22 cellular contexts compared by ENCODE assay signal in genomic region chr1:95122151-95122697, GRCh38. TPM values are rescaled to one million over a fixed set of nuclear protein-coding genes. Genes with fewer than 3 reads are reported as not detected.
A peak's percentile ranks its signal among the peaks of the same experiment; 100 is the strongest.
DNase-seq lines count a peak whose midpoint lies in the region; ATAC-seq, FAIRE-seq and TF ChIP-seq lines count a peak whose summit lies in the region.
"Had no signal": no experiment of that assay in that cellular context is flagged by ENCODE, and none has a peak within 500 bp of the region (broad histone marks: within the 10 kb centered on the region; RNA-seq: fewer than 3 reads in every experiment).

No MANE protein-coding gene starts in this region.

- no peak overlapping the region for H2BK12ac ChIP-seq in trophoblast cell (ENCODE audit: low read length)

- no peak overlapping the region for H3K4me3 ChIP-seq in A549
- peak overlapping the region; percentile 36 for H3K4me3 ChIP-seq in trophoblast cell (ENCODE audit: low read depth, low read length)
- H3K4me3 ChIP-seq: MG63 had no signal

- no peak overlapping the region for H2BK120ac ChIP-seq in trophoblast cell (ENCODE audit: insufficient read depth, low read length, poor library complexity)

- H4K12ac ChIP-seq in trophoblast cell (ENCODE audit: low read depth, low read length), result no peak overlapping the region

- no peak overlapping the region for H3K4ac ChIP-seq in trophoblast cell (ENCODE audit: low read depth, low read length)

- TF ChIP-seq CTCF in A549 (IDR thresholded peaks at IDR 0.05), result no peak

- TF ChIP-seq RAD21 in A549 (conservative IDR thresholded peaks at IDR 0.05 in 1 of 2, IDR thresholded peaks at IDR 0.05 in 1 of 2), result no peak

- H3K4me2 ChIP-seq in A549, result peak overlapping the region; percentile 38; the same call in 2 of the 3 replicates
- H3K4me2 ChIP-seq in trophoblast cell (ENCODE audit: low read length), result no peak overlapping the region

- 55% methylated on average over 8 of the region's 8 CpGs for WGBS in A549 (ENCODE audit: missing lambda C conversion rate)
- no CpG with 5 or more reads among the region's 8 CpGs for WGBS in trophoblast cell (ENCODE audit: extremely low coverage, insufficient coverage, insufficient read length)

- CTCF ChIA-PET in A549 (lab: Yijun Ruan, JAX), result interaction anchor here (1.6 kb wide), 1 partner anchor 268 kb away, joined by 3 read pairs; no protein-coding TSS in a partner anchor

- peak overlapping the region; percentile 3 for H3K18ac ChIP-seq in trophoblast cell (ENCODE audit: low read length)

- TF ChIP-seq EP300 in A549 (IDR thresholded peaks at IDR 0.05), result no peak

- POLR2A ChIA-PET in A549 (lab: Yijun Ruan, JAX), result no interaction called here

- no peak overlapping the region for H2BK5ac ChIP-seq in trophoblast cell (ENCODE audit: low read depth, low read length, poor library complexity)

- H3K23ac ChIP-seq in trophoblast cell (ENCODE audit: low read length), result no peak overlapping the region

- no peak overlapping the region for H3K14ac ChIP-seq in trophoblast cell (ENCODE audit: low read length)

- H3K9ac ChIP-seq in trophoblast cell (ENCODE audit: low read length), result no peak overlapping the region

- no peak overlapping the region for H2AK5ac ChIP-seq in trophoblast cell (ENCODE audit: low read length)

- H3K36me3 ChIP-seq in trophoblast cell (ENCODE audit: control insufficient read depth in 1 of 2, insufficient read depth in 2 of 2, low read length in 2 of 2), result no peaks in the 10 kb centered on the region
- H3K36me3 ChIP-seq: MG63 had no signal

- peaks cover 6% of the 10 kb centered on the region for H3K79me2 ChIP-seq in trophoblast cell (ENCODE audit: control insufficient read depth, insufficient read depth, low read length, poor library complexity)

- no peak for FAIRE-seq in A549 (lab: Jason Lieb, UNC)
- FAIRE-seq: H54 had no signal

- intact Hi-C loops in left colon (cut with DNase I, micrococcal nuclease), result no loop called here

- H3K9me3 ChIP-seq in A549, result no peaks in the 10 kb centered on the region
- no peaks in the 10 kb centered on the region for H3K9me3 ChIP-seq in trophoblast cell (ENCODE audit: insufficient read depth, low read depth, low read length)
- H3K9me3 ChIP-seq: MG63 had no signal

- no peak; a peak in 1 of 6 replicates for ATAC-seq in A549
- peak; percentile 59 for ATAC-seq in left colon
- ATAC-seq: PC-3 had no signal

- no peaks in the 10 kb centered on the region for H3K27me3 ChIP-seq in trophoblast cell (ENCODE audit: insufficient read depth, low read length)

- no peak for TF ChIP-seq POLR2A in A549 (IDR thresholded peaks at IDR 0.05; ENCODE audit: low read length)

- H3K4me1 ChIP-seq in A549 (peaks cover 28% of the 10 kb centered on the region), trophoblast cell (ENCODE audit: control insufficient read depth in 1 of 2, insufficient read depth in 2 of 2, low read length in 2 of 2) (peaks cover 8 to 13% of the 10 kb centered on the region in 2 experiments)

- H4K8ac ChIP-seq in trophoblast cell (ENCODE audit: low read depth, low read length), result no peak overlapping the region

- no peak for DNase-seq in A549 (ENCODE audit: low read depth in 1 of 2, low spot score in 1 of 2)
- peak; percentile 11 for DNase-seq in OCI-M1 (lab: John Stamatoyannopoulos, UW)
- no peak for DNase-seq in left colon
- DNase-seq in trophoblast cell, result no peak
- DNase-seq in T-helper 1 cell, result no peak
- no peak for DNase-seq in epidermal melanocyte (ENCODE audit: insufficient read length, low spot score)
- DNase-seq in NCI-H1092 treated with DMSO at 0.1 percent for 48 hours (lab: John Stamatoyannopoulos, UW), result no peak
- DNase-seq in NCI-H187 treated with DMSO at 0.1 percent for 48 hours (lab: John Stamatoyannopoulos, UW), result no peak
- DNase-seq: 8988T, DMS 273 treated with DMSO at 0.1 percent for 48 hours, GDM1, HFFc6, Kasumi-1, MG63, NCI-H1048, NCI-H1436 treated with DMSO at 0.1 percent for 48 hours, NCI-H2081, NCI-H510A, NCI-H748 treated with DMSO at 0.1 percent for 48 hours, PC-3 had no signal

- peaks cover 14% of the 10 kb centered on the region for H3K79me1 ChIP-seq in trophoblast cell (ENCODE audit: low read length)

- no peak overlapping the region for H2AFZ ChIP-seq in trophoblast cell (ENCODE audit: insufficient read depth, low read length, poor library complexity)

- H3K27ac ChIP-seq in A549 (no peak overlapping the region), trophoblast cell (ENCODE audit: low read depth, low read length) (peak overlapping the region; percentile 55)
- H3K27ac ChIP-seq: RWPE1 had no signal

- H4K91ac ChIP-seq in trophoblast cell (ENCODE audit: low read depth, low read length), result no peak overlapping the region

TF ChIP-seq in A549, 52 proteins besides CTCF, POLR2A, EP300 and RAD21:
- no peak for TF ChIP-seq CBX2 (IDR thresholded peaks at IDR 0.05; ENCODE audit: borderline replicate concordance, low read depth)
- no peak for TF ChIP-seq FOSB (CRISPR knock-in tag; IDR thresholded peaks at IDR 0.05)
- no peak for TF ChIP-seq BHLHE40 (IDR thresholded peaks at IDR 0.05; ENCODE audit: low read depth, low read length)

RNA-seq across cellular contexts. Expression of gene TLCD4, which starts 5.1 kb away (rescaled TPM):
- polyA plus RNA-seq in A549 (2011; rRNA removed) (18.0 and 24.1 TPM in 2 replicates), A549 (2017; fragmentation: RNase III; extraction: RNeasy Plus Mini Kit Qiagen cat#74134 plus additional on column Dnase treatment) (12.7 to 14.2 TPM (median 13.3 TPM) in 3 replicates)
- polyA plus RNA-seq in A549 (2012; cell fraction: cytosol; rRNA removed), result 3.6 and 4.5 TPM in 2 replicates
- 1.4 and 3.1 TPM in 2 replicates for polyA plus RNA-seq in A549 (2012; cell fraction: nucleus; rRNA removed)
- 16.0 and 19.7 TPM in 2 replicates for polyA minus RNA-seq in A549 (2011; rRNA and poly(A)+ RNA removed)
- total RNA-seq in left colon, result 10 to 100 TPM; 64.4 to 80.6 TPM
- polyA plus RNA-seq in trophoblast cell (2013), result 4.5 and 4.7 TPM in 2 replicates

RNA-seq across cellular contexts. Expression of gene ALG14, which starts 49.5 kb away (rescaled TPM):
- polyA plus RNA-seq in A549 (2011; rRNA removed), result 5.0 and 5.3 TPM in 2 replicates
- 4.5 and 5.1 TPM in 2 replicates for polyA plus RNA-seq in A549 (2012; cell fraction: cytosol; rRNA removed)
- 0.78 and 1.2 TPM in 2 replicates for polyA plus RNA-seq in A549 (2012; cell fraction: nucleus; rRNA removed)
- 5.4 to 7.1 TPM (median 5.7 TPM) in 3 replicates for polyA plus RNA-seq in A549 (2017; fragmentation: RNase III; extraction: RNeasy Plus Mini Kit Qiagen cat#74134 plus additional on column Dnase treatment)
- polyA minus RNA-seq in A549 (2011; rRNA and poly(A)+ RNA removed), result 7.3 and 12.6 TPM in 2 replicates
- total RNA-seq in left colon, result 10 to 100 TPM in 1 of 2 donors, 1 to 10 TPM in 1; 9.8 to 13.9 TPM
- polyA plus RNA-seq in trophoblast cell (2013), result 3.5 and 3.8 TPM in 2 replicates
